ENCODE assay signal across 21 cellular contexts in genomic region chrX:63566856-63567255, GRCh38.
"Had no signal": no experiment of that assay in that cellular context is flagged by ENCODE, and none has a peak within 500 bp of the region (broad histone marks: within the 10 kb centered on the region; RNA-seq: fewer than 3 reads in every experiment).

No MANE protein-coding gene starts in this region.

- ATAC-seq: Panc1, PC-3 had no signal

- DNase-seq: IMR-90, Karpas-422, KG1, MG63, NCI-H1092, NCI-H1105 treated with DMSO at 0.1 percent for 48 hours, NCI-H1436, NCI-H187, NCI-H2029, NCI-H2081 treated with DMSO at 0.1 percent for 48 hours, NCI-H2171, NCI-H226, NCI-H446, NCI-H510A, NCI-H524 treated with DMSO at 0.1 percent for 48 hours, NCI-H69, NCI-H774, PC-3, SHP77, SK-N-SH had no signal
